17 cellular contexts compared by ENCODE assay signal in the genomic region with DNA sequence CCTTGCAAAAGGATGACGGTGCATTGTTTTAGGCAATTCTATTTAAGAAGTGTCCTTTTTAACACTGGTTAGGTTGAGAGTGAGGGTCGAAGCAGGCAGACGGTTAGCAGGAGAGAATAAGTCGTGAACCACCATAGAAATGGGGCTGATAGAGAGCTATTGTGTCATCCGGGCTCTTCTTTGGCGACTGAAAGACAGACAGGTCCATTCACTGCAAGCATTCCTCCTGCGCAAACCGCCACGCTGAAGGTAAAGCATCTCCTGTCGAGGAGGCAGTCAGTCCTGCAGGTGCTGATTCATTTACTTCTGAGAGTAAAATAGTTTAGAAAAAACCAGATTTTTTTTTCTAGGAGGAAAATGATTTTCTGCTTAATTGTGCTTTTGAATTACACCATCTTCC.
A peak's percentile ranks its signal among the peaks of the same experiment; 100 is the strongest.
DNase-seq lines count a peak whose midpoint lies in the region; ATAC-seq and TF ChIP-seq lines count a peak whose summit lies in the region.
"Had no signal": no experiment of that assay in that cellular context is flagged by ENCODE, and none has a peak within 500 bp of the region (broad histone marks: within the 10 kb centered on the region; RNA-seq: fewer than 3 reads in every experiment).

No MANE protein-coding gene starts in this region.

- H3K4me3 Mint-ChIP-seq in osteocyte (ENCODE audit: unreplicated experiment), result no peak overlapping the region
- H3K4me3 Mint-ChIP-seq: dendritic cell treated with granulocyte-macrophage colony-stimulating factor and Interleukin-4, amounts not matched to agents 40 ng/mL and 50 ng/mL, for 4 days; stimulated activated naive B cell treated with anti-CD40 and anti-IgM and Interleukin-4, amounts not matched to agents 10 μg/mL and 1 μg/mL and 100 μg/mL, for 72 hours had no signal

- WGBS in right cardiac atrium, result 50% methylated on average over 10 of the region's 10 CpGs
- 80% methylated on average over 10 of the region's 10 CpGs for WGBS in esophagus muscularis mucosa
- 33 to 52% methylated on average over 10 of the region's 10 CpGs for WGBS in lower leg skin, 2 donors

- TF ChIP-seq CTCF in esophagus muscularis mucosa (IDR thresholded peaks at IDR 0.05), result no peak
- no peak for TF ChIP-seq CTCF in osteocyte (IDR thresholded peaks at IDR 0.05)
- TF ChIP-seq CTCF in uterus (IDR thresholded peaks at IDR 0.05), result no peak
- no peak for TF ChIP-seq CTCF in lower leg skin (IDR thresholded peaks at IDR 0.05)
- TF ChIP-seq CTCF in omental fat pad (IDR thresholded peaks at IDR 0.05), result no peak

- H3K9me3 Mint-ChIP-seq in osteocyte (ENCODE audit: unreplicated experiment), result no peaks in the 10 kb centered on the region
- H3K9me3 Mint-ChIP-seq: dendritic cell treated with granulocyte-macrophage colony-stimulating factor and Interleukin-4, amounts not matched to agents 40 ng/mL and 50 ng/mL, for 4 days; stimulated activated naive B cell treated with anti-CD40 and anti-IgM and Interleukin-4, amounts not matched to agents 10 μg/mL and 1 μg/mL and 100 μg/mL, for 72 hours had no signal

- TF ChIP-seq EP300 in esophagus muscularis mucosa (IDR thresholded peaks at IDR 0.05), result no peak

- peak overlapping the region; percentile 14 for H3K27ac Mint-ChIP-seq in osteocyte (ENCODE audit: unreplicated experiment)
- H3K27ac Mint-ChIP-seq: dendritic cell treated with granulocyte-macrophage colony-stimulating factor and Interleukin-4, amounts not matched to agents 40 ng/mL and 50 ng/mL, for 4 days; naive thymus-derived CD8-positive, alpha-beta T cell; stimulated activated naive B cell treated with anti-CD40 and anti-IgM and Interleukin-4, amounts not matched to agents 10 μg/mL and 1 μg/mL and 100 μg/mL, for 72 hours had no signal

- H3K9me3 ChIP-seq in right cardiac atrium (ENCODE audit: control insufficient read depth, low read length) (no peaks in the 10 kb centered on the region), esophagus muscularis mucosa (no peaks in the 10 kb centered on the region), uterus (no peaks in the 10 kb centered on the region)

- no peaks in the 10 kb centered on the region for H3K27me3 Mint-ChIP-seq in osteocyte (ENCODE audit: unreplicated experiment)

- H3K36me3 ChIP-seq in esophagus muscularis mucosa (no peaks in the 10 kb centered on the region), uterus (no peaks in the 10 kb centered on the region)

- H3K27ac ChIP-seq in right cardiac atrium (ENCODE audit: low read length) (peak overlapping the region; percentile 9), esophagus muscularis mucosa (replicated peaks in 1 of 4) (peak overlapping the region; percentile 71 to 79 (median 74)), uterus (peak overlapping the region; percentile 85 to 92)

- H3K4me3 ChIP-seq in right cardiac atrium (ENCODE audit: low read length) (peak overlapping the region; percentile 9), esophagus muscularis mucosa (peak overlapping the region in 3 of 4 donors; percentile 25 to 58 (median 57)), uterus (peak overlapping the region in 1 of 2 donors; percentile 66), lower leg skin (ENCODE audit: low read depth, poor library complexity, severe bottlenecking) (no peak overlapping the region)
- H3K4me3 ChIP-seq: GM12878, lung had no signal

- H3K36me3 Mint-ChIP-seq in osteocyte (ENCODE audit: unreplicated experiment), result no peaks in the 10 kb centered on the region
- H3K36me3 Mint-ChIP-seq: naive thymus-derived CD8-positive, alpha-beta T cell; stimulated activated naive B cell treated with anti-CD40 and anti-IgM and Interleukin-4, amounts not matched to agents 10 μg/mL and 1 μg/mL and 100 μg/mL, for 72 hours had no signal

- no peaks in the 10 kb centered on the region for H3K4me1 ChIP-seq in right cardiac atrium (ENCODE audit: control insufficient read depth, insufficient read depth, low read length)
- H3K4me1 ChIP-seq in esophagus muscularis mucosa, result peaks cover 9 to 17% (median 12%) of the 10 kb centered on the region in 4 donors
- H3K4me1 ChIP-seq in uterus, result no peaks in the 10 kb centered on the region

- ATAC-seq in right cardiac atrium (no peak), left ventricle myocardium superior (no peak), omental fat pad (ENCODE audit: low FRiP score) (no peak), GM21786 (IDR thresholded peaks at IDR 0.05; ENCODE audit: unreplicated experiment) (no peak)
- ATAC-seq: GM12878; naive thymus-derived CD8-positive, alpha-beta T cell; stimulated activated naive B cell treated with anti-CD40 and anti-IgM and Interleukin-4, amounts not matched to agents 10 μg/mL and 1 μg/mL and 100 μg/mL, for 72 hours had no signal

- H3K27me3 ChIP-seq in right cardiac atrium (ENCODE audit: control insufficient read depth, insufficient read depth), result no peaks in the 10 kb centered on the region
- peaks cover 0 to 20% (median 0%) of the 10 kb centered on the region in 4 donors for H3K27me3 ChIP-seq in esophagus muscularis mucosa
- no peaks in the 10 kb centered on the region for H3K27me3 ChIP-seq in uterus

- DNase-seq in right cardiac atrium (no peak), left ventricle myocardium superior (no peak), esophagus muscularis mucosa (ENCODE audit: extremely low spot score) (no peak), osteocyte (ENCODE audit: extremely low spot score, unreplicated experiment) (no peak), uterus (no peak), lower leg skin (ENCODE audit: low spot score in 2 of 2) (no peak), omental fat pad (ENCODE audit: low spot score) (no peak)
- DNase-seq: activated gamma-delta T cell; COR-L47; naive thymus-derived CD8-positive, alpha-beta T cell; NCI-H1930; NCI-H82; stimulated activated naive B cell treated with anti-CD40 and anti-IgM and Interleukin-4, amounts not matched to agents 10 μg/mL and 1 μg/mL and 100 μg/mL, for 72 hours had no signal

- H3K4me1 Mint-ChIP-seq in osteocyte (ENCODE audit: unreplicated experiment), result peaks cover 31% of the 10 kb centered on the region
- H3K4me1 Mint-ChIP-seq: stimulated activated naive B cell treated with anti-CD40 and anti-IgM and Interleukin-4, amounts not matched to agents 10 μg/mL and 1 μg/mL and 100 μg/mL, for 72 hours had no signal

- intact Hi-C loops in right cardiac atrium (cut with DNase I), result loop anchor here in 1 of 4 donors (10.0 kb wide), 1 partner anchor 127 kb away; no protein-coding TSS in a partner anchor
- intact Hi-C loops in left ventricle myocardium superior (cut with micrococcal nuclease), result no loop called here
- intact Hi-C loops in esophagus muscularis mucosa (cut with DNase I), result no loop called here
- intact Hi-C loops in uterus (cut with DNase I; ENCODE audit: low total_unique reads), result no loop called here
- intact Hi-C loops in lower leg skin (cut with DNase I; ENCODE audit: low total_unique reads), result no loop called here

- TF ChIP-seq POLR2A in esophagus muscularis mucosa (IDR thresholded peaks at IDR 0.05; ENCODE audit: low read depth) (no peak), uterus (IDR thresholded peaks at IDR 0.05) (no peak), lower leg skin (IDR thresholded peaks at IDR 0.05) (no peak)

Comparison
In these comparisons a context has a peak if more than half of its experiments do, and no peak if none do; other contexts are left out.
1. H3K27ac ChIP-seq: peak in every context shown above with its lines; median percentile 88 in uterus; 74 in esophagus muscularis mucosa; 9 in right cardiac atrium.